8 cellular contexts compared by ENCODE assay signal in genomic region chr12:104672096-104672445, GRCh38.
A peak's percentile ranks its signal among the peaks of the same experiment; 100 is the strongest.
DNase-seq lines count a peak whose midpoint lies in the region; ATAC-seq lines count a peak whose summit lies in the region.

No MANE protein-coding gene starts in this region.

- no peaks in the 10 kb centered on the region for H3K27me3 Mint-ChIP-seq in activated CD4-positive, alpha-beta T cell treated with anti-CD3 and anti-CD28 coated beads, Interleukin-2, amount 10 ng/mL, durations not matched to agents 24 days and 14 days
- H3K27me3 Mint-ChIP-seq in activated CD4-positive, alpha-beta memory T cell treated with anti-CD3 and anti-CD28 coated beads, Interleukin-2, amount 10 ng/mL, durations not matched to agents 7 days and 5 days, result no peaks in the 10 kb centered on the region
- H3K27me3 Mint-ChIP-seq in immature natural killer cell (ENCODE audit: low read depth in 3 of 3), result peaks cover 9 to 16% (median 13%) of the 10 kb centered on the region in 3 donors

- no peaks in the 10 kb centered on the region for H3K9me3 Mint-ChIP-seq in activated CD4-positive, alpha-beta T cell treated with anti-CD3 and anti-CD28 coated beads, Interleukin-2, amount 10 ng/mL, durations not matched to agents 24 days and 14 days
- H3K9me3 Mint-ChIP-seq in activated CD4-positive, alpha-beta memory T cell treated with anti-CD3 and anti-CD28 coated beads, Interleukin-2, amount 10 ng/mL, durations not matched to agents 7 days and 5 days, result no peaks in the 10 kb centered on the region
- no peaks in the 10 kb centered on the region for H3K9me3 Mint-ChIP-seq in immature natural killer cell

- H3K27ac Mint-ChIP-seq in activated CD4-positive, alpha-beta T cell treated with anti-CD3 and anti-CD28 coated beads, Interleukin-2, amount 10 ng/mL, durations not matched to agents 24 days and 14 days, result peak overlapping the region; percentile 89
- peak overlapping the region; percentile 78 for H3K27ac Mint-ChIP-seq in activated CD4-positive, alpha-beta memory T cell treated with anti-CD3 and anti-CD28 coated beads, Interleukin-2, amount 10 ng/mL, durations not matched to agents 7 days and 5 days
- peak overlapping the region; percentile 73 to 94 (median 87) for H3K27ac Mint-ChIP-seq in immature natural killer cell

- peak overlapping the region; percentile 4 for H3K27ac ChIP-seq in substantia nigra (ENCODE audit: low read depth, low read length, poor library complexity, severe bottlenecking)

- intact Hi-C loops in activated CD4-positive, alpha-beta T cell treated with anti-CD3 and anti-CD28 coated beads, Interleukin-2, amount 10 ng/mL, durations not matched to agents 24 days and 14 days (cut with micrococcal nuclease), result loop anchor here (5.0 kb wide), 3 partner anchors 175 to 385 kb away; partner anchors contain the start of gene SLC41A2

- CTCF ChIA-PET in activated CD4-positive, alpha-beta memory T cell treated with anti-CD3 and anti-CD28 coated beads, Interleukin-2, amount 10 ng/mL, durations not matched to agents 7 days and 5 days (lab: Charles Lee), result interaction anchor here (1.1 to 1.7 kb wide), 2 partner anchors 215 to 290 kb away, joined by 4 read pairs; partner anchors contain the start of gene CHST11

- no peak for ATAC-seq in GM19455 (IDR thresholded peaks at IDR 0.05; ENCODE audit: unreplicated experiment)
- no peak for ATAC-seq in GM19324 (IDR thresholded peaks at IDR 0.05; ENCODE audit: low FRiP score, unreplicated experiment)

- H3K36me3 Mint-ChIP-seq in activated CD4-positive, alpha-beta T cell treated with anti-CD3 and anti-CD28 coated beads, Interleukin-2, amount 10 ng/mL, durations not matched to agents 24 days and 14 days (ENCODE audit: low read depth), result peaks cover 10% of the 10 kb centered on the region
- H3K36me3 Mint-ChIP-seq in activated CD4-positive, alpha-beta memory T cell treated with anti-CD3 and anti-CD28 coated beads, Interleukin-2, amount 10 ng/mL, durations not matched to agents 7 days and 5 days (ENCODE audit: low read depth), result peaks cover 24% of the 10 kb centered on the region
- no peaks in the 10 kb centered on the region for H3K36me3 Mint-ChIP-seq in immature natural killer cell

- DNase-seq in activated CD4-positive, alpha-beta T cell treated with anti-CD3 and anti-CD28 coated beads, Interleukin-2, amount 10 ng/mL, durations not matched to agents 24 days and 14 days, result no peak
- DNase-seq in activated CD4-positive, alpha-beta T cell treated with anti-CD3 and anti-CD28 coated beads, Interleukin-2, amount 50 U/mL, for 4 hours, result no peak
- no peak for DNase-seq in activated CD4-positive, alpha-beta memory T cell treated with anti-CD3 and anti-CD28 coated beads, Interleukin-2, amount 10 ng/mL, durations not matched to agents 7 days and 5 days
- DNase-seq in immature natural killer cell, result no peak
- DNase-seq in substantia nigra (lab: John Stamatoyannopoulos, UW), result no peak
- DNase-seq in activated gamma-delta T cell treated with Interleukin-2 at 50 U/mL for 16 hours, result no peak

- H3K4me3 Mint-ChIP-seq in activated CD4-positive, alpha-beta T cell treated with anti-CD3 and anti-CD28 coated beads, Interleukin-2, amount 10 ng/mL, durations not matched to agents 24 days and 14 days, result peak overlapping the region; percentile 57
- H3K4me3 Mint-ChIP-seq in activated CD4-positive, alpha-beta memory T cell treated with anti-CD3 and anti-CD28 coated beads, Interleukin-2, amount 10 ng/mL, durations not matched to agents 7 days and 5 days, result no peak overlapping the region
- peak overlapping the region in 4 of 5 donors; percentile 65 to 82 (median 69) for H3K4me3 Mint-ChIP-seq in immature natural killer cell

- peaks cover 64% of the 10 kb centered on the region for H3K4me1 Mint-ChIP-seq in activated CD4-positive, alpha-beta T cell treated with anti-CD3 and anti-CD28 coated beads, Interleukin-2, amount 10 ng/mL, durations not matched to agents 24 days and 14 days
- peaks cover 53% of the 10 kb centered on the region for H3K4me1 Mint-ChIP-seq in activated CD4-positive, alpha-beta memory T cell treated with anti-CD3 and anti-CD28 coated beads, Interleukin-2, amount 10 ng/mL, durations not matched to agents 7 days and 5 days
- peaks cover 72 to 82% of the 10 kb centered on the region in 2 donors for H3K4me1 Mint-ChIP-seq in immature natural killer cell

- POLR2A ChIA-PET in activated CD4-positive, alpha-beta memory T cell treated with anti-CD3 and anti-CD28 coated beads, Interleukin-2, amount 10 ng/mL, durations not matched to agents 7 days and 5 days (lab: Charles Lee), result interaction anchor here (0.7 to 5.0 kb wide), 2 partner anchors 15 to 103 kb away, joined by 5 to 33 read pairs; no protein-coding TSS in a partner anchor
